In the genomic region with DNA sequence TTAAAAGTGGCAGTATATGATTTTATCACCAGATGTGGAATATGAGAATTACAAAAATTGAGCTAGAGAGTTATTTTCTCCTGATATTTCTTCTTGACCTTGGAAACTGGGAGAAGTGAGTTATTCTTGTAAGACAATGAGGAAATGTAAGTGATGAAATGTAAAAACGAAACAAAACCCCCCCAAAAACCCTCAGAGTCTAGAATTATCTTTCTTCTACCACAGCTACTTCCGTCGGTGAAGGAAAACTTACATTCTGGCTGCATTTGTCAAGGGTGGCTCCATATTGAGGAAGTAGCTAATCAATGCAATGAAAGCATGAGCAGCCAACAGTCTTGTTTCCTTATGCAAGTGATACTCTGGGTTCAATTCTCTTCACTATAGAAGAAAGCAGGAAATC, we compare ENCODE assay signal across 22 cellular contexts.
"Had no signal": no experiment of that assay in that cellular context is flagged by ENCODE, and none has a peak within 500 bp of the region (broad histone marks: within the 10 kb centered on the region; RNA-seq: fewer than 3 reads in every experiment).

No MANE protein-coding gene starts in this region.

- H3K4me1 ChIP-seq: right atrium auricular region, testis, transverse colon had no signal

- H3K36me3 ChIP-seq: neutrophil, right atrium auricular region, sigmoid colon, transverse colon had no signal

- H3K4me3 ChIP-seq: coronary artery, mucosa of descending colon, right atrium auricular region, sigmoid colon, skin epidermis, testis, transverse colon had no signal

- ATAC-seq: foreskin keratinocyte; left lobe of liver; mucosa of descending colon; naive thymus-derived CD8-positive, alpha-beta T cell; stimulated activated naive B cell treated with anti-CD40 and anti-IgM and Interleukin-4, amounts not matched to agents 10 μg/mL and 1 μg/mL and 100 μg/mL, for 72 hours; stimulated activated naive CD8-positive, alpha-beta T cell treated with anti-CD3 and anti-CD28 coated beads, Interleukin-15, amount 100 ng/mL, for 72 hours had no signal

- DNase-seq: effector CD4-positive, alpha-beta T cell; endodermal cell; erythroblast; foreskin keratinocyte; islet precursor cell; mammary epithelial cell; mucosa of descending colon; naive thymus-derived CD8-positive, alpha-beta T cell; posterior cingulate gyrus; sigmoid colon; stimulated activated CD4-positive, alpha-beta T cell treated with anti-CD3 and anti-CD28 coated beads, Interleukin-2, amount 100 ng/mL, for 24 hours; stimulated activated CD4-positive, alpha-beta T cell treated with anti-CD3 and anti-CD28 coated beads, Interleukin-4, amount 100 ng/mL, for 4 hours; stimulated activated naive B cell treated with anti-CD40 and anti-IgM and Interleukin-4, amounts not matched to agents 10 μg/mL and 1 μg/mL and 100 μg/mL, for 72 hours; stimulated activated naive CD8-positive, alpha-beta T cell treated with anti-CD3 and anti-CD28 coated beads, Interleukin-15, amount 100 ng/mL, for 72 hours; testis; transverse colon had no signal

- FAIRE-seq: endothelial cell of umbilical vein had no signal

- H3K27me3 ChIP-seq: foreskin keratinocyte, neutrophil, right atrium auricular region, sigmoid colon, testis, transverse colon had no signal

- H3K9me3 ChIP-seq: mucosa of descending colon, neutrophil, testis, transverse colon had no signal

- H3K27ac ChIP-seq: coronary artery, foreskin keratinocyte, neutrophil, right atrium auricular region, sigmoid colon, skin epidermis, testis, transverse colon had no signal
